ENCODE assay signal across 8 cellular contexts in the genomic region with DNA sequence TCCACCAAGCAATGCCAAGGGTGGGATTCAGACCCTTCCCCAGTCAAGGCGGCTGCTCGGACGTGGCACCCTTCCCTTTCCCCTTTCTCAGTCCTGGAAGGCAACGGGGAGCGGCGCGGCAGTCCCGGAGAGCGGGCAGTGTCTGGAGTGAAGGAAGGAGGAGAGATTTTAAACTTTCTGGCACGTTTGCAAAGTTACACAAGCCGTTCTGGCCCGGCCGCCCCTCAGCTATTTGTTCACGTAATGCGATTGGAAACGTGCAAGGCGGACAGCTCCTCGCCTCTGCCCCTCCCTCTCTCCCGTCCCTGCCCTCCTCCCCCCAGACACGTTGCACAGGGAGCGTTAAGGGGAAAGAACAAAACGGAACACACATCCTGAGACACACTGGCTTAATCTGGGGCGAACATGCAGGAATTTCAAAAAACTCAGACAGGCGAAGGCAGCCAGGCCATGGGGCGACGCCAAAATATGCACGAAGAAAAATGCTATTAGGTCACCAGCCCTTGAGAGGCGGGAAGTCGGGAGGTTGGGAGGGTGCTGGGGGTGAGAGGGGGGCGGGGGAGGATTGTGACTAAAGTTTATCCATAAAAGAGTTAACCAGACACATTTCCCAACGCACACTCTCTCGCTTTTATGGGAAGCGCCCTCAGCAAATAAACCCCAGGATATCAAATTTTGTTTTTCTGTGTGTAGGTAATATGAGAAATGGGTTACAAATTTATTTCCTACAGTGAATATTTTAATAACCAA. TPM values are rescaled to one million over a fixed set of nuclear protein-coding genes. Genes with fewer than 3 reads are reported as not detected.
DNase-seq lines count a peak whose midpoint lies in the region; FAIRE-seq and TF ChIP-seq lines count a peak whose summit lies in the region.

A gene with protein sequence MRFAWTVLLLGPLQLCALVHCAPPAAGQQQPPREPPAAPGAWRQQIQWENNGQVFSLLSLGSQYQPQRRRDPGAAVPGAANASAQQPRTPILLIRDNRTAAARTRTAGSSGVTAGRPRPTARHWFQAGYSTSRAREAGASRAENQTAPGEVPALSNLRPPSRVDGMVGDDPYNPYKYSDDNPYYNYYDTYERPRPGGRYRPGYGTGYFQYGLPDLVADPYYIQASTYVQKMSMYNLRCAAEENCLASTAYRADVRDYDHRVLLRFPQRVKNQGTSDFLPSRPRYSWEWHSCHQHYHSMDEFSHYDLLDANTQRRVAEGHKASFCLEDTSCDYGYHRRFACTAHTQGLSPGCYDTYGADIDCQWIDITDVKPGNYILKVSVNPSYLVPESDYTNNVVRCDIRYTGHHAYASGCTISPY (minus strand): TSS at position 144 of the 750 bp plus-strand sequence. CDS start 274 bp downstream, outside the sequence.

- H3K9me2 ChIP-seq in GM23248 (ENCODE audit: insufficient read depth), result no peaks in the 10 kb centered on the region

- H4K8ac ChIP-seq in H1 (ENCODE audit: extremely low read depth, insufficient read depth, low read length), result peak within 1 kb of the TSS; percentile 95

- H2BK15ac ChIP-seq in H1 (ENCODE audit: low read length), result no peak within 1 kb of the TSS

- H3K27me3 ChIP-seq in GM23248 (replicated peaks; ENCODE audit: insufficient read depth) (no peaks in the 10 kb centered on the region), H1 (replicated peaks in 1 of 4; ENCODE audit: control insufficient read depth in 3 of 4, extremely low read depth in 1 of 4, insufficient read depth in 3 of 4, low read length in 3 of 4) (peaks cover 2 to 29% (median 22%) of the 10 kb centered on the region in 4 experiments), tibial artery (no peaks in the 10 kb centered on the region)

- H3K4me2 ChIP-seq in GM23248 (ENCODE audit: unreplicated experiment), result peak within 1 kb of the TSS; percentile 96
- peak within 1 kb of the TSS; percentile 89 to 100 for H3K4me2 ChIP-seq in H1 (ENCODE audit: insufficient read depth in 1 of 2, low read depth in 2 of 2, low read length in 2 of 2)

- CTCF ChIA-PET in H1 (lab: Charles Lee; ENCODE audit: partially characterized antibody), result interaction anchor here (1.0 to 1.7 kb wide), 7 partner anchors 9 to 78 kb away, joined by 3 to 8 read pairs (median 6); no protein-coding TSS in a partner anchor

- H2AFZ ChIP-seq in GM23248, result peak within 1 kb of the TSS; percentile 56
- H2AFZ ChIP-seq in H1 (ENCODE audit: low read length), result peak within 1 kb of the TSS; percentile 97

- H3K4me1 ChIP-seq in GM23248 (ENCODE audit: insufficient read depth) (peaks cover 44% of the 10 kb centered on the region), H1 (replicated peaks in 1 of 4; ENCODE audit: control insufficient read depth in 3 of 4, insufficient read depth in 4 of 4, low read length in 3 of 4) (peaks cover 0 to 6% (median 3%) of the 10 kb centered on the region in 4 experiments; a peak in 4 of 7 replicates), tibial artery (peaks cover 0 to 35% (median 8%) of the 10 kb centered on the region in 4 donors)

- H2BK12ac ChIP-seq in H1 (ENCODE audit: low read depth, low read length), result peak within 1 kb of the TSS; percentile 93

- POLR2A ChIA-PET in H1 (lab: Charles Lee; ENCODE audit: partially characterized antibody), result interaction anchor here (0.5 to 1.4 kb wide), 2 partner anchors 10 to 1256 kb away, joined by 3 read pairs; no protein-coding TSS in a partner anchor

- intact Hi-C loops in tibial artery (cut with DNase I; ENCODE audit: low total_unique reads), result loop anchor here (5.0 kb wide), 1 partner anchor 116 kb away; a partner anchor contains a TSS

- peak in 1 of 2 experiments; percentile 62; a peak in 1 of 3 replicates for TF ChIP-seq POLR2A in H1 (IDR thresholded peaks at IDR 0.05; ENCODE audit: control extremely low read depth in 1 of 2, low read depth in 2 of 2, low read length in 2 of 2)

- no peak for TF ChIP-seq CTCF in AG10803 (conservative IDR thresholded peaks at IDR 0.05; ENCODE audit: low read length)
- TF ChIP-seq CTCF in H1 (IDR thresholded peaks at IDR 0.05; ENCODE audit: control extremely low read depth in 1 of 3, insufficient read depth in 1 of 3, low read depth in 1 of 3, low read length in 3 of 3), result no peak
- TF ChIP-seq CTCF in tibial artery (IDR thresholded peaks at IDR 0.05), result no peak

- H3K9ac ChIP-seq in GM23248 (peak within 1 kb of the TSS; percentile 97), H1 (replicated peaks in 1 of 4; ENCODE audit: extremely low read depth in 1 of 4, low read depth in 3 of 4, low read length in 3 of 4) (peak within 1 kb of the TSS; percentile 42 to 58 (median 50))

- peaks cover 44% of the 10 kb centered on the region for H3K79me2 ChIP-seq in GM23248 (ENCODE audit: insufficient read depth)
- H3K79me2 ChIP-seq in H1 (ENCODE audit: control insufficient read depth in 1 of 2, insufficient read depth in 2 of 2, low read length in 2 of 2), result no peaks in the 10 kb centered on the region

- H3K9me3 ChIP-seq in GM23248 (ENCODE audit: low read depth) (no peaks in the 10 kb centered on the region), H1 (ENCODE audit: insufficient read depth in 2 of 2, low read depth in 1 of 2, low read length in 1 of 2) (no peaks in the 10 kb centered on the region), tibial artery (no peaks in the 10 kb centered on the region)

- in situ Hi-C loops in GM23248 (cut with MboI), result no loop called here

- peaks cover 9% of the 10 kb centered on the region; the same call in 1 of the 2 replicates for H4K20me1 ChIP-seq in GM23248 (ENCODE audit: insufficient read depth)
- H4K20me1 ChIP-seq in H1 (replicated peaks in 1 of 2; ENCODE audit: control insufficient read depth in 1 of 2, insufficient read depth in 2 of 2, low read length in 2 of 2), result no peaks in the 10 kb centered on the region

- H3K27ac ChIP-seq in GM23248 (peak within 1 kb of the TSS; percentile 96), H1 (ENCODE audit: low read depth, low read length) (no peak within 1 kb of the TSS), tibial artery (peak within 1 kb of the TSS; percentile 76 to 89)

- H2BK5ac ChIP-seq in H1 (ENCODE audit: low read depth, low read length), result peak within 1 kb of the TSS; percentile 63; the same call in 1 of the 2 replicates

- TF ChIP-seq RAD21 in H1 (IDR thresholded peaks at IDR 0.05 in 1 of 2, conservative IDR thresholded peaks at IDR 0.05 in 1 of 2; ENCODE audit: low read depth in 2 of 2, low read length in 2 of 2), result no peak

- H4K91ac ChIP-seq in H1 (replicated peaks; ENCODE audit: insufficient read length, low read length), result no peak within 1 kb of the TSS

- no peak within 1 kb of the TSS for H4K5ac ChIP-seq in H1 (ENCODE audit: insufficient read length, low read depth, low read length)

- H3K4me3 ChIP-seq in AG10803 (ENCODE audit: low read length) (peak within 1 kb of the TSS; percentile 92), GM23248 (peak within 1 kb of the TSS; percentile 94), H1 (ENCODE audit: extremely low read depth in 1 of 4, insufficient read depth in 2 of 4, low read depth in 3 of 4, low read length in 4 of 4) (peak within 1 kb of the TSS; percentile 43 to 79 (median 65)), tibial artery (peak within 1 kb of the TSS; percentile 73 to 74)

- H3K23me2 ChIP-seq in H1 (ENCODE audit: low read depth, low read length), result peaks cover 17% of the 10 kb centered on the region

- peaks cover 30% of the 10 kb centered on the region for H3K36me3 ChIP-seq in GM23248 (ENCODE audit: low read depth)
- H3K36me3 ChIP-seq in H1 (ENCODE audit: control insufficient read depth in 2 of 4, insufficient read depth in 4 of 4, low read length in 3 of 4), result no peaks in the 10 kb centered on the region
- H3K36me3 ChIP-seq in tibial artery, result peaks cover 0 to 8% (median 6%) of the 10 kb centered on the region in 3 donors

- FAIRE-seq in H1 (lab: Jason Lieb, UNC), result no peak

- H3F3A ChIP-seq in GM23248 (ENCODE audit: insufficient read depth), result peaks cover 58% of the 10 kb centered on the region

- H3K23ac ChIP-seq in H1 (ENCODE audit: insufficient read length), result no peak within 1 kb of the TSS

- DNase-seq in AG10803 (ENCODE audit: low read depth) (peak; percentile 99), GM23248 (peak; percentile 98), SHP77 (lab: John Stamatoyannopoulos, UW) (peak; percentile 42 to 55), H1 (ENCODE audit: low read depth in 1 of 2, low spot score in 2 of 2) (peak in 1 of 2 experiments; percentile 67), lung microvascular endothelial cell (ENCODE audit: low read depth in 2 of 2) (peak; percentile 54 to 84), tibial artery (peak; percentile 91 to 95), NCI-H1694 (lab: John Stamatoyannopoulos, UW) (no peak), RKO (ENCODE audit: low spot score) (no peak)

- H3K18ac ChIP-seq in H1 (ENCODE audit: extremely low read depth, low read length), result peak within 1 kb of the TSS; percentile 62

- H3K79me1 ChIP-seq in H1 (ENCODE audit: low read depth, low read length), result no peaks in the 10 kb centered on the region

- no peak for TF ChIP-seq EP300 in H1 (IDR thresholded peaks at IDR 0.05; ENCODE audit: borderline replicate concordance in 1 of 2, low read depth in 2 of 2, low read length in 2 of 2)

- no peak within 1 kb of the TSS for H2BK20ac ChIP-seq in H1 (ENCODE audit: low read length)

- peak within 1 kb of the TSS; percentile 1 for H3K56ac ChIP-seq in H1 (replicated peaks; ENCODE audit: insufficient read length, low read depth, low read length)

- no peak within 1 kb of the TSS for H3K4ac ChIP-seq in H1 (replicated peaks; ENCODE audit: insufficient read length, low read depth, low read length)

- H2BK120ac ChIP-seq in H1 (replicated peaks; ENCODE audit: low read depth, low read length), result no peak within 1 kb of the TSS

- H2AK5ac ChIP-seq in H1 (ENCODE audit: low read depth, low read length), result no peak within 1 kb of the TSS

- no peak within 1 kb of the TSS for H3K14ac ChIP-seq in H1 (ENCODE audit: insufficient read length)

- WGBS in GM23248 (ENCODE audit: low coverage in 1 of 2, low lambda C conversion rate in 2 of 2, missing lambda C conversion rate in 2 of 2), 2 experiments, result 0 to 1% methylated on average over 30 to 33 of the region's 33 CpGs
- 6% methylated on average over 30 of the region's 33 CpGs; no CpG with 5 or more reads in 1 of the 2 experiments for whole genome bisulfite sequencing in H1 (ENCODE audit: extremely low coverage in 1 of 2, insufficient coverage in 1 of 2, insufficient read length in 1 of 2, insufficient replicate concordance in 2 of 2, low coverage in 1 of 2, low lambda C conversion rate in 2 of 2, missing lambda C conversion rate in 1 of 2), 2 experiments

RNA-seq across cellular contexts. Expression of the gene that starts here (rescaled TPM):
- total RNA-seq in GM23248 (2014; rRNA removed; shearing (Covaris generic)), result 418 and 440 TPM in 2 replicates
- polyA plus RNA-seq in GM23248 (2016; fragmentation: Nextera tagmentation; extraction: Ambion mirVana) (1,207 and 1,226 TPM in 2 replicates), H1 (2011; rRNA removed) (1.1 and 1.5 TPM in 2 replicates)
- total RNA-seq in H1 (2021; fragmentation: NEBNext Ultra II Directional; extraction: Animal tissue kit (Norgen Biotek cat#: 25700)), result 1.9 and 2.2 TPM in 2 replicates
- polyA plus RNA-seq in H1 (2011; cell fraction: cytosol; rRNA removed), result 0.88 TPM
- 1.7 TPM for polyA plus RNA-seq in H1 (2011; cell fraction: nucleus; rRNA removed)
- 1.1 to 1.5 TPM (median 1.4 TPM) in 4 replicates for polyA plus RNA-seq in H1 (2012, experiment 1 of 2)
- 0.38 TPM for polyA plus RNA-seq in H1 (2012, experiment 2 of 2)
- 1.8 TPM for polyA plus RNA-seq in H1 (2013, experiment 1 of 2)
- polyA plus RNA-seq in H1 (2013, experiment 2 of 2), result 1.7 TPM
- 2.5 and 2.9 TPM in 2 replicates for polyA minus RNA-seq in H1 (2011; rRNA and poly(A)+ RNA removed)
- polyA minus RNA-seq in H1 (2011; cell fraction: cytosol; rRNA and poly(A)+ RNA removed), result 3.0 TPM
- 2.4 TPM for polyA minus RNA-seq in H1 (2011; cell fraction: nucleus; rRNA and poly(A)+ RNA removed)
- total RNA-seq in lung microvascular endothelial cell, result 29.6 and 75.4 TPM in 2 replicates

Comparison
In these comparisons a context has a peak if more than half of its experiments do, and no peak if none do; other contexts are left out.
1. RNA of the gene that starts here (polyA plus RNA-seq): 1,207 to 1,226 TPM in GM23248; 0.38 to 1.8 TPM in H1; every median in the first group is over 100 times any median in the second.
2. DNase-seq: peak in AG10803 (single experiment), GM23248 (single experiment), SHP77 (2 of 2), lung microvascular endothelial cell (2 of 2) and tibial artery (2 of 2); none in NCI-H1694 (single experiment) and RKO (single experiment).
3. Peak in every context shown above with its lines, with median percentiles within 50 percentile points of each other: H3K4me3 ChIP-seq.